Comparison of ENCODE assay signal across 9 cellular contexts in the genomic region with DNA sequence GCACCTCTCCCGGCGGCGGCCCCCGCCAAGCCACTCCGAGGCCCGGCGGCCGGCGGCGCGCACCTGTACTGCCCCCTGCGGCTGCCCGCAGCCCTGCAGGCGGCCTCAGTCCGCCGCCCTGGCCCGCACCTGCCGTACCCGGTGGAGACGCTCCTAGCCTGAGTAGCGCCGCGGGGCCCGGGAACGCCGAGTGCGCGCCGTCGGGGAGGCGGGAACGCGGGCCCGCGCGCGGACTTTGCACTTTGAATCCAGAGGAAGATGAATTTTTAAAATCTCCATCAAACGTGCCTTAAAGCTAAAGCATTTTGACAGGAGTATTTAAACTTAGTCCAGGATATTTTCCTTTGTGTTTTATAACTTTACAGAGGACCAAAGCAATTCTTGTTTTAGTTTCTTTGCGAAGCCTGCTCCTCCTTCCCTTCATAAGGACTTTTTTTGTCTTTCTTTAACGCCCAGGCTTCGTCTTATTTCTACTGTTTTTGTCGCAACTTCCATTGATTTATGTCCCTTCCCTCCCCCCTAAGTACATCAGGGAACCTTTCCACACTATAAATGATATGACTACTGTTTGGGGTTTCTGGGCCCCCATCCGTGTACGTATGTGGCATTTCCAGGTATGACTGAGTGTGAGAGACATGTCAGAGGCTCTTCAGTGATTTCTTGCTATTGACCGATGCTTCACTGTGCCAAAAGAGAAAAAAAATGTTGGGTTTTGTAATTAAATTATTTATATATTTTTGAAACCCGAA. TPM values are rescaled to one million over a fixed set of nuclear protein-coding genes. Genes with fewer than 3 reads are reported as not detected.
DNase-seq lines count a peak whose midpoint lies in the region; ATAC-seq and TF ChIP-seq lines count a peak whose summit lies in the region.
"Had no signal": no experiment of that assay in that cellular context is flagged by ENCODE, and none has a peak within 500 bp of the region (broad histone marks: within the 10 kb centered on the region; RNA-seq: fewer than 3 reads in every experiment).

No MANE protein-coding gene starts in this region.

- peaks cover 3% of the 10 kb centered on the region for H3K36me3 Mint-ChIP-seq in activated CD8-positive, alpha-beta memory T cell treated with anti-CD3 and anti-CD28 coated beads, Interleukin-2, amount 10 ng/mL, durations not matched to agents 7 days and 5 days

- no peak for TF ChIP-seq EP300 in gastroesophageal sphincter (IDR thresholded peaks at IDR 0.05)

- peaks cover 20% of the 10 kb centered on the region for H3K4me1 Mint-ChIP-seq in activated CD8-positive, alpha-beta memory T cell treated with anti-CD3 and anti-CD28 coated beads, Interleukin-2, amount 10 ng/mL, durations not matched to agents 7 days and 5 days

- TF ChIP-seq POLR2A in gastroesophageal sphincter (IDR thresholded peaks at IDR 0.05) (no peak), GM18505 (IDR thresholded peaks at IDR 0.05; ENCODE audit: borderline replicate concordance, extremely low read depth, insufficient read depth, insufficient read length) (no peak)

- no peak for DNase-seq in activated CD8-positive, alpha-beta memory T cell treated with anti-CD3 and anti-CD28 coated beads, Interleukin-2, amount 10 ng/mL, durations not matched to agents 7 days and 5 days
- DNase-seq in activated CD8-positive, alpha-beta memory T cell treated with anti-CD3 and anti-CD28 coated beads, Interleukin-2, amount 50 U/mL, for 4 hours, result no peak
- peak; percentile 36 for DNase-seq in stimulated activated naive CD8-positive, alpha-beta T cell treated with anti-CD3 and anti-CD28 coated beads, Interleukin-15, Interleukin-2, amounts not matched to agents 100 U/mL and 50 U/mL, for 24 hours
- DNase-seq in stimulated activated naive CD4-positive, alpha-beta T cell (lab: John Stamatoyannopoulos, UW), result no peak

- peaks cover 0 to 57% (median 11%) of the 10 kb centered on the region in 3 donors for H3K4me1 ChIP-seq in gastroesophageal sphincter

- H3K9me3 Mint-ChIP-seq in activated CD8-positive, alpha-beta memory T cell treated with anti-CD3 and anti-CD28 coated beads, Interleukin-2, amount 10 ng/mL, durations not matched to agents 7 days and 5 days (ENCODE audit: low read depth), result no peaks in the 10 kb centered on the region

- no peak for ATAC-seq in activated CD8-positive, alpha-beta memory T cell treated with anti-CD3 and anti-CD28 coated beads, Interleukin-2, amount 10 ng/mL, durations not matched to agents 7 days and 5 days
- ATAC-seq in gastroesophageal sphincter, result peak; percentile 69
- ATAC-seq in stimulated activated naive CD8-positive, alpha-beta T cell treated with anti-CD3 and anti-CD28 coated beads, Interleukin-15, Interleukin-2, amounts not matched to agents 100 U/mL and 50 U/mL, for 24 hours, result no peak
- no peak for ATAC-seq in GM18505 (IDR thresholded peaks at IDR 0.05; ENCODE audit: unreplicated experiment)
- no peak for ATAC-seq in GM18907 (IDR thresholded peaks at IDR 0.05; ENCODE audit: unreplicated experiment)

- CTCF ChIA-PET in activated CD8-positive, alpha-beta memory T cell treated with anti-CD3 and anti-CD28 coated beads, Interleukin-2, amount 10 ng/mL, durations not matched to agents 7 days and 5 days (lab: Charles Lee), result interaction anchor here (1.1 kb wide), 1 partner anchor 83 kb away, joined by 3 read pairs; no protein-coding TSS in a partner anchor

- TF ChIP-seq CTCF in VCaP (conservative IDR thresholded peaks at IDR 0.05), result peak; percentile 55
- TF ChIP-seq CTCF in gastroesophageal sphincter (IDR thresholded peaks at IDR 0.05), result peak; percentile 45 to 89 (median 84)

- H3K9me3 ChIP-seq in gastroesophageal sphincter, result no peaks in the 10 kb centered on the region
- H3K9me3 ChIP-seq: Peyer's patch had no signal

- H3K4me3 ChIP-seq in gastroesophageal sphincter, result peak overlapping the region; percentile 57 to 70

- H3K27ac ChIP-seq in VCaP, result no peak overlapping the region
- H3K27ac ChIP-seq in gastroesophageal sphincter, result peak overlapping the region in 3 of 4 donors; percentile 84 to 93 (median 92)
- H3K27ac ChIP-seq: Peyer's patch had no signal

- peak overlapping the region; percentile 28 for H3K27ac Mint-ChIP-seq in activated CD8-positive, alpha-beta memory T cell treated with anti-CD3 and anti-CD28 coated beads, Interleukin-2, amount 10 ng/mL, durations not matched to agents 7 days and 5 days

- no peaks in the 10 kb centered on the region for H3K36me3 ChIP-seq in gastroesophageal sphincter
- H3K36me3 ChIP-seq: Peyer's patch had no signal

- H3K27me3 ChIP-seq in gastroesophageal sphincter, result peaks cover 26% of the 10 kb centered on the region

- peak overlapping the region; percentile 2 for H3K4me3 Mint-ChIP-seq in activated CD8-positive, alpha-beta memory T cell treated with anti-CD3 and anti-CD28 coated beads, Interleukin-2, amount 10 ng/mL, durations not matched to agents 7 days and 5 days

- 10 to 24% methylated on average over 13 to 26 of the region's 46 CpGs for WGBS in gastroesophageal sphincter (ENCODE audit: low coverage in 1 of 2), 2 donors

- peaks cover 63% of the 10 kb centered on the region for H3K27me3 Mint-ChIP-seq in activated CD8-positive, alpha-beta memory T cell treated with anti-CD3 and anti-CD28 coated beads, Interleukin-2, amount 10 ng/mL, durations not matched to agents 7 days and 5 days

RNA-seq across cellular contexts. Expression of gene FOXQ1, which starts 2.0 kb away (rescaled TPM):
- not detected for total RNA-seq in activated CD8-positive, alpha-beta memory T cell treated with anti-CD3 and anti-CD28 coated beads, Interleukin-2, amount 10 ng/mL, durations not matched to agents 7 days and 5 days
- total RNA-seq in gastroesophageal sphincter, result 1 to 10 TPM in 3 of 4 donors, under 1 TPM in 1; 0.40 to 7.0 (median 4.5) TPM
- total RNA-seq: Peyer's patch had no signal
